Comparison of ENCODE assay signal across 8 cellular contexts in genomic region chr19:28737021-28737525, GRCh38.
DNase-seq lines count a peak whose midpoint lies in the region; TF ChIP-seq lines count a peak whose summit lies in the region.

No MANE protein-coding gene starts in this region.

- H3K9ac ChIP-seq in endodermal cell (ENCODE audit: extremely low read depth, low read length, poor library complexity, severe bottlenecking), result no peak overlapping the region
- H3K9ac ChIP-seq in mucosa of stomach (ENCODE audit: low read length), result peak overlapping the region; percentile 38

- peaks cover 7% of the 10 kb centered on the region for H3K27me3 Mint-ChIP-seq in endodermal cell (ENCODE audit: insufficient read depth)

- H3K4me1 Mint-ChIP-seq in endodermal cell, result no peaks in the 10 kb centered on the region

- H3K9me3 Mint-ChIP-seq in endodermal cell, result no peaks in the 10 kb centered on the region

- H3K4me1 ChIP-seq in endodermal cell (ENCODE audit: control insufficient read depth, insufficient read depth, low read length) (no peaks in the 10 kb centered on the region), mucosa of stomach (ENCODE audit: control insufficient read depth, insufficient read depth, low read length) (peaks cover 4% of the 10 kb centered on the region)

- H3K27ac Mint-ChIP-seq in endodermal cell, result no peak overlapping the region

- no peak overlapping the region for H3K27ac ChIP-seq in C4-2B
- H3K27ac ChIP-seq in endodermal cell (ENCODE audit: low read depth, low read length), result no peak overlapping the region

- H3K36me3 Mint-ChIP-seq in endodermal cell (ENCODE audit: low read depth), result no peaks in the 10 kb centered on the region

- H3K4me3 ChIP-seq in endodermal cell (ENCODE audit: low read length), result no peak overlapping the region
- no peak overlapping the region for H3K4me3 ChIP-seq in mucosa of stomach (ENCODE audit: low read length)

- DNase-seq in GM20000 (ENCODE audit: low spot score) (peak; percentile 67), OCI-M1 (lab: John Stamatoyannopoulos, UW) (peak; percentile 89), endodermal cell (no peak), HPDE6-E6E7 (ENCODE audit: extremely low spot score) (no peak), islet precursor cell (no peak), NCI-H69 (lab: John Stamatoyannopoulos, UW) (no peak)

- H3K4me3 Mint-ChIP-seq in endodermal cell, result no peak overlapping the region

- TF ChIP-seq CTCF in C4-2B (conservative IDR thresholded peaks at IDR 0.05) (peak; percentile 78), GM20000 (IDR thresholded peaks at IDR 0.05; ENCODE audit: extremely low read depth, missing control alignments) (peak; percentile 6), endodermal cell (conservative IDR thresholded peaks at IDR 0.05) (peak; percentile 84)

- H3K36me3 ChIP-seq in endodermal cell (ENCODE audit: control insufficient read depth, insufficient read depth, low read length) (no peaks in the 10 kb centered on the region), mucosa of stomach (ENCODE audit: control insufficient read depth, insufficient read depth, low read length) (no peaks in the 10 kb centered on the region)

- no peaks in the 10 kb centered on the region for H3K9me3 ChIP-seq in endodermal cell (ENCODE audit: control insufficient read depth, low read length)
- no peaks in the 10 kb centered on the region for H3K9me3 ChIP-seq in mucosa of stomach (ENCODE audit: control insufficient read depth, low read length)

- H3K27me3 ChIP-seq in endodermal cell (ENCODE audit: control insufficient read depth, insufficient read depth, low read length, poor library complexity, severe bottlenecking), result no peaks in the 10 kb centered on the region
- no peaks in the 10 kb centered on the region for H3K27me3 ChIP-seq in mucosa of stomach (ENCODE audit: control insufficient read depth, insufficient read depth, low read length)

- 40% methylated on average over 1 to 3 of the region's 3 CpGs for WGBS in endodermal cell (ENCODE audit: insufficient coverage in 1 of 2, insufficient read length in 1 of 2), 2 experiments

Comparison
In these comparisons a context has a peak if more than half of its experiments do, and no peak if none do; other contexts are left out.
1. CTCF ChIP-seq: peak in every context shown above with its lines; median percentile 84 in endodermal cell; 78 in C4-2B; 6 in GM20000.
2. DNase-seq: peak in GM20000 (single experiment) and OCI-M1 (single experiment); none in endodermal cell (single experiment), HPDE6-E6E7 (single experiment), islet precursor cell (single experiment) and NCI-H69 (single experiment).